In the genomic region with DNA sequence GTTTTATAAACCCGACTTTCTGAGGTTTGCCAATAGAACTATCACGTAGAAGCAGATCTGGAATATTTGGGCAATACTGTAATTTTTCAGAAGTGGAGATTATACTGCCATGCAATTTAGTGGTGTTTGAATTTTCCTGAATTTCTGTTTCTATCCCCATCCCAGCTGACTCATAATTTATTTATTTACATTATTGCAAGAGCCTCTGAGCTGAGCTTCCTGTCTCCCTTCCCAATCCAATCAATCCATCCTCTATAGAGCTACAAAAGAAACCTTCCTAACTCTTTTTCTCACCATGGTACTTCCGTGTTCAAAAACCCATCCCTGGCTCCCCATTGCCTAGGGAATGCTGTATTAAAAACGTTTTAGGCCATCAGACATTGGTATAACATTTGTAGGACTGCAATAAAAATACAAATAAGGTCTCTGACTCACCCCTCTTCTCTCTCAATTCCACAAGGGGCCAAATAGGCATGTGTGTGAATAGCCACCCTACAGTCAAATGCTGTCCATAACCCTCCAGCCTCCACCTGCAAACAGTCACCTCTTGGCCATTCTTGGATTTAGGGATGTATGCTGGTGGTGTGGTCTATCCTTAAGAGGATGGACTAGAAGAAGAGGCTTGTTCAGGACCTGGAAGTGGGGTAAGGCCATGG, we compare ENCODE assay signal across 2 cellular contexts.
TF ChIP-seq lines count a peak whose summit lies in the region.

No MANE protein-coding gene starts in this region.

TF ChIP-seq in IMR-90, 13 proteins besides CTCF, POLR2A, EP300 and RAD21:
- TF ChIP-seq MAZ (IDR thresholded peaks at IDR 0.05; ENCODE audit: borderline replicate concordance, low read depth, low read length) (no peak), CEBPB (IDR thresholded peaks at IDR 0.05; ENCODE audit: low read depth, low read length) (0 out of 2 replicates have a peak, but pooled peaks have one; percentile 19)

TF ChIP-seq in endothelial cell of umbilical vein, 7 proteins besides CTCF, POLR2A, EP300 and RAD21:
- TF ChIP-seq MAX (IDR thresholded peaks at IDR 0.05; ENCODE audit: insufficient read depth, insufficient read length) (no peak), MYC (IDR thresholded peaks at IDR 0.05; ENCODE audit: low read depth, low read length) (no peak), JUN (IDR thresholded peaks at IDR 0.05; ENCODE audit: borderline replicate concordance, insufficient read depth, insufficient read length, low read depth) (no peak), FOS (IDR thresholded peaks at IDR 0.05; ENCODE audit: borderline replicate concordance, insufficient read depth, low read length) (peak; percentile 40), GATA2 (IDR thresholded peaks at IDR 0.05; ENCODE audit: insufficient read depth, insufficient read length, low read depth, low read length) (no peak), EZH2 (IDR thresholded peaks at IDR 0.05; ENCODE audit: borderline replicate concordance, low read depth, low read length, severe bottlenecking) (no peak), POLR2AphosphoS5 (IDR thresholded peaks at IDR 0.05; ENCODE audit: insufficient read depth, low read depth, low read length) (no peak)
